In the genomic region with DNA sequence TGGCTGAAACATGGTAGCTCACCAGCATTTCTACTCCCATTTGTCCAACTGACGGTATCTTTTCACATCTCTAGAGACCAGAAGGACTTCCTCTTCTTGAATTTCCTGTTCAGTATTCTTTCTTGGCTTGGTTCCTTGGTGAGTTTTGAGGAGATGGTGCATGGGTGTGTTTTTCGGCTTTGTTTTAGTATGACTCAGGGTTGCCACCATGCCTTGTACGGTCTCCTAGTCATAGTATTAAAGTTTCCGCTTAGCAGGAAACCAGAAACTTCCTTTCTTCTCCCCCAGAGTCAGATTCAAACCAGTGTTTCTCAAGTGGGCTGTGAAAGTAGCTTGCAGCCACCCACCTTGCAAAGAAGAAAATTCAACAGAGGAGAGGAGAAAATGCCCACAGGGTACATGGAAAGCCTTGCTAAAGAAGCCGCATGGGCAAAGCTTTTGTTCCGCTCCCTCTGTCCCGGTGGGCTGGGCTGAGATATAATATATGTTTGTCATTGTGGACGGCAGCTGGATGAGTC, we compare ENCODE assay signal across 1 cellular context.
TF ChIP-seq lines count a peak whose summit lies in the region.

No MANE protein-coding gene starts in this region.

TF ChIP-seq in GM12878, 131 proteins besides CTCF, POLR2A, EP300 and RAD21 (continued from another document):
- TF ChIP-seq, protein P1, sequence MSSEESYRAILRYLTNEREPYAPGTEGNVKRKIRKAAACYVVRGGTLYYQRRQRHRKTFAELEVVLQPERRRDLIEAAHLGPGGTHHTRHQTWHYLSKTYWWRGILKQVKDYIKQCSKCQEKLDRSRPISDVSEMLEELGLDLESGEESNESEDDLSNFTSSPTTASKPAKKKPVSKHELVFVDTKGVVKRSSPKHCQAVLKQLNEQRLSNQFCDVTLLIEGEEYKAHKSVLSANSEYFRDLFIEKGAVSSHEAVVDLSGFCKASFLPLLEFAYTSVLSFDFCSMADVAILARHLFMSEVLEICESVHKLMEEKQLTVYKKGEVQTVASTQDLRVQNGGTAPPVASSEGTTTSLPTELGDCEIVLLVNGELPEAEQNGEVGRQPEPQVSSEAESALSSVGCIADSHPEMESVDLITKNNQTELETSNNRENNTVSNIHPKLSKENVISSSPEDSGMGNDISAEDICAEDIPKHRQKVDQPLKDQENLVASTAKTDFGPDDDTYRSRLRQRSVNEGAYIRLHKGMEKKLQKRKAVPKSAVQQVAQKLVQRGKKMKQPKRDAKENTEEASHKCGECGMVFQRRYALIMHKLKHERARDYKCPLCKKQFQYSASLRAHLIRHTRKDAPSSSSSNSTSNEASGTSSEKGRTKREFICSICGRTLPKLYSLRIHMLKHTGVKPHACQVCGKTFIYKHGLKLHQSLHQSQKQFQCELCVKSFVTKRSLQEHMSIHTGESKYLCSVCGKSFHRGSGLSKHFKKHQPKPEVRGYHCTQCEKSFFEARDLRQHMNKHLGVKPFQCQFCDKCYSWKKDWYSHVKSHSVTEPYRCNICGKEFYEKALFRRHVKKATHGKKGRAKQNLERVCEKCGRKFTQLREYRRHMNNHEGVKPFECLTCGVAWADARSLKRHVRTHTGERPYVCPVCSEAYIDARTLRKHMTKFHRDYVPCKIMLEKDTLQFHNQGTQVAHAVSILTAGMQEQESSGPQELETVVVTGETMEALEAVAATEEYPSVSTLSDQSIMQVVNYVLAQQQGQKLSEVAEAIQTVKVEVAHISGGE (CRISPR knock-in tag; IDR thresholded peaks at IDR 0.05): no peak
- TF ChIP-seq YY1 (IDR thresholded peaks at IDR 0.05; ENCODE audit: low read depth, low read length): 0 out of 2 replicates have a peak, but pooled peaks have one; percentile 52
- TF ChIP-seq PAX8 (IDR thresholded peaks at IDR 0.05): no peak
